8 cellular contexts compared by ENCODE assay signal in genomic region chr4:173522874-173523395, GRCh38. TPM values are rescaled to one million over a fixed set of nuclear protein-coding genes. Genes with fewer than 3 reads are reported as not detected.
DNase-seq lines count a peak whose midpoint lies in the region; ATAC-seq, FAIRE-seq and TF ChIP-seq lines count a peak whose summit lies in the region.

No MANE protein-coding gene starts in this region.

- peaks cover 10% of the 10 kb centered on the region for H3K36me3 Mint-ChIP-seq in activated T-helper 17 cell treated with anti-CD3 and anti-CD28 coated beads, Interleukin-2, amount 50 U/mL, for 72 hours (ENCODE audit: low read depth)
- peaks cover 19% of the 10 kb centered on the region for H3K36me3 Mint-ChIP-seq in activated T-helper 2 cell treated with anti-CD3 and anti-CD28 coated beads, Interferon-gamma antibody, Interleukin-2, Interleukin-4, amounts not matched to agents 10 μg/mL and 5 μg/mL and 100 μg/mL, durations not matched to agents 14 hours and 24 hours and 36 hours (ENCODE audit: low read depth)

- H3K27me3 ChIP-seq in right atrium auricular region: no peaks in the 10 kb centered on the region

- H3K9ac ChIP-seq in kidney (ENCODE audit: low read length in 2 of 2): no peak overlapping the region

- no peaks in the 10 kb centered on the region for H3K9me3 ChIP-seq in right atrium auricular region
- peaks cover 0 to 3% of the 10 kb centered on the region in 2 donors for H3K9me3 ChIP-seq in kidney (ENCODE audit: control insufficient read depth in 1 of 2, low read length in 2 of 2)

- peak overlapping the region; percentile 19 for H3K4me3 Mint-ChIP-seq in activated T-helper 17 cell treated with anti-CD3 and anti-CD28 coated beads, Interleukin-2, amount 50 U/mL, for 72 hours
- H3K4me3 Mint-ChIP-seq in activated T-helper 2 cell treated with anti-CD3 and anti-CD28 coated beads, Interferon-gamma antibody, Interleukin-2, Interleukin-4, amounts not matched to agents 10 μg/mL and 5 μg/mL and 100 μg/mL, durations not matched to agents 14 hours and 24 hours and 36 hours (ENCODE audit: low read depth): no peak overlapping the region

- DNase-seq in GM13977 (ENCODE audit: low spot score): peak; percentile 10
- no peak for DNase-seq in right atrium auricular region (ENCODE audit: low spot score)
- DNase-seq in retinal pigment epithelial cell (ENCODE audit: low read depth): no peak
- DNase-seq in NK-92 treated with Interleukin-12 subunit alpha and Interleukin-12 subunit beta, amount 100 ng/mL, for 24 hours (lab: John Stamatoyannopoulos, UW): no peak
- no peak for DNase-seq in activated T-helper 2 cell treated with anti-CD3 and anti-CD28 coated beads, Interferon-gamma antibody, Interleukin-2, Interleukin-4, amounts not matched to agents 10 μg/mL and 5 μg/mL and 100 μg/mL, durations not matched to agents 14 hours and 24 hours and 36 hours (ENCODE audit: low spot score)
- no peak for DNase-seq in kidney

- no peak for FAIRE-seq in kidney (lab: Jason Lieb, UNC)

- H3K4me1 ChIP-seq in right atrium auricular region: peaks cover 0 to 39% of the 10 kb centered on the region in 2 donors
- peaks cover 0 to 11% of the 10 kb centered on the region in 2 donors for H3K4me1 ChIP-seq in kidney (ENCODE audit: control insufficient read depth in 1 of 2, insufficient read depth in 1 of 2, low read depth in 1 of 2, low read length in 2 of 2)

- H3K27ac ChIP-seq in right atrium auricular region (peak overlapping the region; percentile 94 to 97), kidney (ENCODE audit: low read depth in 2 of 2, low read length in 2 of 2) (no peak overlapping the region)

- intact Hi-C loops in activated T-helper 2 cell treated with anti-CD3 and anti-CD28 coated beads, Interferon-gamma antibody, Interleukin-2, Interleukin-4, amounts not matched to agents 10 μg/mL and 5 μg/mL and 100 μg/mL, durations not matched to agents 14 hours and 24 hours and 36 hours (cut with micrococcal nuclease): loop anchor here (1.0 kb wide), 1 partner anchor 8 kb away; no protein-coding TSS in a partner anchor
- intact Hi-C loops in kidney (cut with DNase I): no loop called here

- no peaks in the 10 kb centered on the region for H3K4me1 Mint-ChIP-seq in activated T-helper 17 cell treated with anti-CD3 and anti-CD28 coated beads, Interleukin-2, amount 50 U/mL, for 72 hours
- H3K4me1 Mint-ChIP-seq in activated T-helper 2 cell treated with anti-CD3 and anti-CD28 coated beads, Interferon-gamma antibody, Interleukin-2, Interleukin-4, amounts not matched to agents 10 μg/mL and 5 μg/mL and 100 μg/mL, durations not matched to agents 14 hours and 24 hours and 36 hours (ENCODE audit: low read depth): no peaks in the 10 kb centered on the region

- H3K4me3 ChIP-seq in right atrium auricular region (peak overlapping the region; percentile 56 to 76), retinal pigment epithelial cell (ENCODE audit: low read length) (peak overlapping the region; percentile 55), kidney (ENCODE audit: low read length in 2 of 2) (peak overlapping the region in 1 of 2 donors; percentile 31)

- peaks cover 64% of the 10 kb centered on the region for H3K27me3 Mint-ChIP-seq in activated T-helper 17 cell treated with anti-CD3 and anti-CD28 coated beads, Interleukin-2, amount 50 U/mL, for 72 hours
- H3K27me3 Mint-ChIP-seq in activated T-helper 2 cell treated with anti-CD3 and anti-CD28 coated beads, Interferon-gamma antibody, Interleukin-2, Interleukin-4, amounts not matched to agents 10 μg/mL and 5 μg/mL and 100 μg/mL, durations not matched to agents 14 hours and 24 hours and 36 hours (ENCODE audit: low read depth): peaks cover 92% of the 10 kb centered on the region

- H3K36me3 ChIP-seq in right atrium auricular region (peaks cover 9% of the 10 kb centered on the region), kidney (ENCODE audit: control insufficient read depth in 1 of 2, insufficient read depth in 2 of 2, low read length in 2 of 2) (no peaks in the 10 kb centered on the region)

- in situ Hi-C loops in GM13977 (cut with MboI; ENCODE audit: low pct_unique_long_range_greater_than_20kb, low sequenced_read_pairs, unreplicated experiment): loop anchor here (25.0 kb wide), 1 partner anchor 689 kb away; no protein-coding TSS in a partner anchor

- H3K27ac Mint-ChIP-seq in activated T-helper 17 cell treated with anti-CD3 and anti-CD28 coated beads, Interleukin-2, amount 50 U/mL, for 72 hours: no peak overlapping the region
- no peak overlapping the region for H3K27ac Mint-ChIP-seq in activated T-helper 2 cell treated with anti-CD3 and anti-CD28 coated beads, Interferon-gamma antibody, Interleukin-2, Interleukin-4, amounts not matched to agents 10 μg/mL and 5 μg/mL and 100 μg/mL, durations not matched to agents 14 hours and 24 hours and 36 hours

- H3K9me3 Mint-ChIP-seq in activated T-helper 17 cell treated with anti-CD3 and anti-CD28 coated beads, Interleukin-2, amount 50 U/mL, for 72 hours: no peaks in the 10 kb centered on the region
- H3K9me3 Mint-ChIP-seq in activated T-helper 2 cell treated with anti-CD3 and anti-CD28 coated beads, Interferon-gamma antibody, Interleukin-2, Interleukin-4, amounts not matched to agents 10 μg/mL and 5 μg/mL and 100 μg/mL, durations not matched to agents 14 hours and 24 hours and 36 hours: no peaks in the 10 kb centered on the region

- no peak for ATAC-seq in activated T-helper 17 cell treated with anti-CD3 and anti-CD28 coated beads, Interleukin-2, amount 50 U/mL, for 72 hours (replicated peaks)
- ATAC-seq in GM18520 (IDR thresholded peaks at IDR 0.05; ENCODE audit: unreplicated experiment): no peak

- TF ChIP-seq CTCF in GM13977 (IDR thresholded peaks at IDR 0.05; ENCODE audit: extremely low read depth, insufficient read depth, missing control alignments) (no peak), right atrium auricular region (IDR thresholded peaks at IDR 0.05) (no peak), retinal pigment epithelial cell (conservative IDR thresholded peaks at IDR 0.05; ENCODE audit: low read depth, low read length) (no peak), kidney (IDR thresholded peaks at IDR 0.05; ENCODE audit: borderline replicate concordance, extremely low read depth, insufficient read depth) (no peak)

RNA-seq across cellular contexts. Expression of gene HAND2, which starts 7.1 kb away (rescaled TPM):
- total RNA-seq in activated T-helper 17 cell treated with anti-CD3 and anti-CD28 coated beads, Interleukin-2, amount 50 U/mL, for 72 hours: not detected
- total RNA-seq in right atrium auricular region: 100 to 1,000 TPM in 1 of 2 donors, 10 to 100 TPM in 1; 86.3 to 108 TPM
- not detected in 2 replicates for total RNA-seq in activated T-helper 2 cell treated with anti-CD3 and anti-CD28 coated beads, Interferon-gamma antibody, Interleukin-2, Interleukin-4, amounts not matched to agents 10 μg/mL and 5 μg/mL and 100 μg/mL, durations not matched to agents 14 hours and 24 hours and 36 hours
- 0.31 TPM for total RNA-seq in kidney
- not detected for polyA plus RNA-seq in kidney (ENCODE audit: insufficient read depth, low read depth, low replicate concordance)

Comparison
In these comparisons a context has a peak if more than half of its experiments do, and no peak if none do; other contexts are left out.
1. H3K27ac ChIP-seq: peak in right atrium auricular region (2 of 2); none in kidney (0 of 2).
2. RNA of gene HAND2, which starts 7.1 kb away (total RNA-seq): 86.3 to 108 TPM in right atrium auricular region; 0.31 TPM in kidney (single experiment), not detected in activated T-helper 17 cell treated with anti-CD3 and anti-CD28 coated beads, Interleukin-2, amount 50 U/mL, for 72 hours and not detected in activated T-helper 2 cell treated with anti-CD3 and anti-CD28 coated beads, Interferon-gamma antibody, Interleukin-2, Interleukin-4, amounts not matched to agents 10 μg/mL and 5 μg/mL and 100 μg/mL, durations not matched to agents 14 hours and 24 hours and 36 hours; every median in the first group is over 10 times any median in the second.